In the genomic region with DNA sequence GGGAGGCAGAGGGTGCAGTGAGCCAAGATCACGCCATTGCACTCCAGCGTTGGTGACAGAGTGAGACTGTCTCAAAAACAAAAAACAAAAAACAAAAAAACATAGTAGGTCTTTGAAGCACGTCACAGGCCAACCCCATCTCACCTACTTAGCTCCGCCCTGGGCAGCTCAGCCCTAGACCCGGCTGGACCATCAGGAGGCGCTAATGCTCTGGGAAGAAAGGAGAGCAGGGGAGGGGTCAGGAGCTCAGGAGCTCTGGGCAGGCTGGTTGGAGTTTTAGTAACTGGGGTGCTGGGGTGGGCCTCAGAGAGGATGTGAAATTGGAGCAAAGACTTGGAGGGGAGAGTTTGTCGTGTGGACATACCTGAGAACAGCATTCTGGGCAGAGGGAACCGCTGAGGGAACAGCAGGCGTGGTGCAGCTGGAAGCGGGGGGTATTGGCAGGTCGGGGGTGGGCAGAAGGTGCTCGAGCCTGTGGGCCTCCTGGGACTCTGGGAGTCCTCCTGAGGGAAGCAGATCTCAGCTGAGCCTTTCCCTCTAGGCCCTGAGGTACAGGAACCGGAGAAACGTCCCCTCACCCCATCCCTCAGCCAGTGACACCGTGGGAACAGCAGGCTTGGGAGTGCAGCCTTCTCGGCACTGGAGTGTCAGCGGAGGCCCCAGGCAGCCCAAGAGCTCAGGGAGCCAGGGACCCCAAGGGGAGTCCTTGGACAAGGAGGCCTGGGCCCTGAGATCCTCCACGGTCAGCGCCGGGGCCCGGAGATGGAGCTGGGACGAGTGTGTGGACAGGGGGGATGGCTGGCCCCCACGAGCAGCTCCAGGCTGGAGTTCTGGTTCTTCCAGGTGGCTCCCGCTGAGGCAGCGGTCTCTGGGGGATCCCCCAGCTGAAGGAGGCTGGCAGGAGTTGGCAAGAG, we compare ENCODE assay signal across 8 cellular contexts. TPM values are rescaled to one million over a fixed set of nuclear protein-coding genes. Genes with fewer than 3 reads are reported as not detected.
A peak's percentile ranks its signal among the peaks of the same experiment; 100 is the strongest.
DNase-seq lines count a peak whose midpoint lies in the region; ATAC-seq, FAIRE-seq and TF ChIP-seq lines count a peak whose summit lies in the region.

No MANE protein-coding gene starts in this region.

- peaks cover 3% of the 10 kb centered on the region for H3K27me3 Mint-ChIP-seq in progenitor cell of endocrine pancreas

- peaks cover 2% of the 10 kb centered on the region for H3K36me3 Mint-ChIP-seq in progenitor cell of endocrine pancreas (ENCODE audit: insufficient read depth)

- H3K4me3 ChIP-seq in H7 (ENCODE audit: insufficient read depth, low read depth, low read length) (no peak overlapping the region), RWPE2 (ENCODE audit: severe bottlenecking) (no peak overlapping the region), choroid plexus epithelial cell (ENCODE audit: low read depth, low read length) (no peak overlapping the region), Peyer's patch (no peak overlapping the region)

- H3K9me3 ChIP-seq in RWPE2 (ENCODE audit: severe bottlenecking) = no peaks in the 10 kb centered on the region
- no peaks in the 10 kb centered on the region for H3K9me3 ChIP-seq in Peyer's patch

- peak overlapping the region; percentile 48 for H3K4me3 Mint-ChIP-seq in progenitor cell of endocrine pancreas (ENCODE audit: low read depth)

- H3K36me3 ChIP-seq in H7 (replicated peaks; ENCODE audit: control insufficient read depth, insufficient read depth, low read length) = peaks cover 4% of the 10 kb centered on the region
- H3K36me3 ChIP-seq in RWPE2 (ENCODE audit: low read depth) = peaks cover 19% of the 10 kb centered on the region
- peaks cover 0 to 8% (median 0%) of the 10 kb centered on the region in 3 donors for H3K36me3 ChIP-seq in Peyer's patch

- peak; percentile 62 for DNase-seq in D721Med (ENCODE audit: insufficient read length, low spot score)
- peak; percentile 95 for DNase-seq in H7
- peak; percentile 52 for DNase-seq in RWPE2 (ENCODE audit: low spot score)
- DNase-seq in choroid plexus epithelial cell (ENCODE audit: low read depth) = peak; percentile 70
- no peak for DNase-seq in progenitor cell of endocrine pancreas (ENCODE audit: low spot score, unreplicated experiment)
- DNase-seq in Peyer's patch = no peak

- TF ChIP-seq POLR2A in Peyer's patch (IDR thresholded peaks at IDR 0.05) = no peak

- FAIRE-seq in D721Med (lab: Jason Lieb, UNC) = no peak

- no peaks in the 10 kb centered on the region for H3K9me3 Mint-ChIP-seq in progenitor cell of endocrine pancreas (ENCODE audit: low read depth)

- no peak overlapping the region for H3K27ac Mint-ChIP-seq in progenitor cell of endocrine pancreas

- H3K4me1 Mint-ChIP-seq in progenitor cell of endocrine pancreas (ENCODE audit: low read depth) = peaks cover 5% of the 10 kb centered on the region

- H3K27ac ChIP-seq in RWPE2 (ENCODE audit: poor library complexity, severe bottlenecking) (peak overlapping the region; percentile 97), Peyer's patch (peak overlapping the region in 1 of 4 donors; percentile 86)

- TF ChIP-seq CTCF in D721Med (IDR thresholded peaks at IDR 0.05; ENCODE audit: insufficient read depth, missing control alignments) (peak; percentile 78), RWPE2 (IDR thresholded peaks at IDR 0.05; ENCODE audit: poor library complexity, severe bottlenecking) (peak; percentile 35), choroid plexus epithelial cell (conservative IDR thresholded peaks at IDR 0.05; ENCODE audit: low read depth, low read length) (peak; percentile 77), progenitor cell of endocrine pancreas (IDR thresholded peaks at IDR 0.05; ENCODE audit: unreplicated experiment) (peak; percentile 50), Peyer's patch (IDR thresholded peaks at IDR 0.05) (peak in 3 of 6 experiments; percentile 21 to 28 (median 27))

- H3K4me1 ChIP-seq in RWPE2 (ENCODE audit: insufficient read depth, poor library complexity, severe bottlenecking) = peaks cover 21% of the 10 kb centered on the region
- peaks cover 11 to 45% (median 20%) of the 10 kb centered on the region in 4 donors for H3K4me1 ChIP-seq in Peyer's patch

- no peak for ATAC-seq in RWPE2 (ENCODE audit: low read depth)
- no peak for ATAC-seq in HG02981 (IDR thresholded peaks at IDR 0.05; ENCODE audit: unreplicated experiment)
- ATAC-seq in GM21367 (IDR thresholded peaks at IDR 0.05; ENCODE audit: unreplicated experiment) = no peak

- H3K27me3 ChIP-seq in H7 (ENCODE audit: control insufficient read depth, insufficient read depth, low read length) = no peaks in the 10 kb centered on the region
- H3K27me3 ChIP-seq in RWPE2 (ENCODE audit: insufficient read depth, poor library complexity, severe bottlenecking) = no peaks in the 10 kb centered on the region
- no peaks in the 10 kb centered on the region for H3K27me3 ChIP-seq in Peyer's patch

RNA-seq across cellular contexts. Expression of a gene that starts 2.2 kb away (rescaled TPM):
- 16.0 and 17.6 TPM in 2 replicates for total RNA-seq in H7 (2014; rRNA removed; shearing (Covaris generic))
- 18.6 and 18.7 TPM in 2 replicates for total RNA-seq in progenitor cell of endocrine pancreas
- total RNA-seq in Peyer's patch = 10 to 100 TPM; 27.8 to 95.7 (median 40.1) TPM

RNA-seq across cellular contexts. Expression of a gene that starts 16.8 kb away (rescaled TPM):
- 7.7 and 9.9 TPM in 2 replicates for total RNA-seq in H7 (2014; rRNA removed; shearing (Covaris generic))
- 4.3 and 6.2 TPM in 2 replicates for total RNA-seq in progenitor cell of endocrine pancreas
- 10 to 100 TPM; 31.7 to 99.0 (median 43.9) TPM for total RNA-seq in Peyer's patch

RNA-seq across cellular contexts. Expression of a gene that starts 38.8 kb away (rescaled TPM):
- total RNA-seq in H7 (2014; rRNA removed; shearing (Covaris generic)) = 272 and 303 TPM in 2 replicates
- total RNA-seq in progenitor cell of endocrine pancreas (157 and 171 TPM in 2 replicates), Peyer's patch (100 to 1,000 TPM; 202 to 345 (median 268) TPM)

RNA-seq across cellular contexts. Expression of a gene that starts 39.4 kb away (rescaled TPM):
- 261 and 314 TPM in 2 replicates for total RNA-seq in H7 (2014; rRNA removed; shearing (Covaris generic))
- total RNA-seq in progenitor cell of endocrine pancreas (137 and 149 TPM in 2 replicates), Peyer's patch (100 to 1,000 TPM in 1 of 4 donors, 10 to 100 TPM in 3; 55.3 to 163 (median 63.1) TPM)

RNA-seq across cellular contexts. Expression of a gene that starts 51.4 kb away (rescaled TPM):
- total RNA-seq in H7 (2014; rRNA removed; shearing (Covaris generic)) = 80.5 and 94.8 TPM in 2 replicates
- total RNA-seq in progenitor cell of endocrine pancreas (28.1 and 31.4 TPM in 2 replicates), Peyer's patch (100 to 1,000 TPM; 151 to 460 (median 341) TPM)

Comparison
In these comparisons a context has a peak if more than half of its experiments do, and no peak if none do; other contexts are left out.
1. DNase-seq: peak in D721Med (single experiment), H7 (single experiment), RWPE2 (single experiment) and choroid plexus epithelial cell (single experiment); none in progenitor cell of endocrine pancreas (single experiment) and Peyer's patch (0 of 3).